Comparison of ENCODE assay signal across 1 cellular context in the genomic region with DNA sequence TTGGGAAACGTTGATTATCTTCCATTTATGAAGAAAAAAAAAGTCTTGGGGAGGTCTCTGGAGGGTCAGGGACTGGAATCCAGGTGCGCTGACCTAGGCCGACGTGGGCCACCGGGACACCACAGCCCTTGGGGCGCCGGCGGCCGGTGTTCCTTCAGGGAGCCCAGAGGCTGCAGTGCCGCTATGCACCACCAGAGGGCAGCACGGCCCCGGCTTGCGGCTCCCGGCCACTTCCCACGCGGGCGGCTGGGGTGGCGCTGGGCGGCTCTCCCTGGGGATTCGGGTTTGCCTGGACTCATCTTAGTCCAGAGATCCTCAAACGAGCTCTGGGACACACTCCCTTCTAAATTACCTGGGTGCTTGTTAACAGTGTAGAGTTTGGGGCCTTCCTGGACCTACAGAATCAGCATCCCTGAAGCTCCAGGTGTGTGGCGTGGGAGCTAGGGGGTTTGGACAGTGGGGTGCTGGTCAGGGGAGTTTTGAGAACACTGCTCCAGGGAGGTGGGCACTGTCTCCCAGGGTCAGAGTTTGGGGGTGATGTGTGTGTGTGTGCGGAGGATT.
TF ChIP-seq lines count a peak whose summit lies in the region.

No MANE protein-coding gene starts in this region.

TF ChIP-seq in HepG2, 621 proteins besides CTCF, POLR2A, EP300 and RAD21 (continued from another document):
- TF ChIP-seq, protein P1, sequence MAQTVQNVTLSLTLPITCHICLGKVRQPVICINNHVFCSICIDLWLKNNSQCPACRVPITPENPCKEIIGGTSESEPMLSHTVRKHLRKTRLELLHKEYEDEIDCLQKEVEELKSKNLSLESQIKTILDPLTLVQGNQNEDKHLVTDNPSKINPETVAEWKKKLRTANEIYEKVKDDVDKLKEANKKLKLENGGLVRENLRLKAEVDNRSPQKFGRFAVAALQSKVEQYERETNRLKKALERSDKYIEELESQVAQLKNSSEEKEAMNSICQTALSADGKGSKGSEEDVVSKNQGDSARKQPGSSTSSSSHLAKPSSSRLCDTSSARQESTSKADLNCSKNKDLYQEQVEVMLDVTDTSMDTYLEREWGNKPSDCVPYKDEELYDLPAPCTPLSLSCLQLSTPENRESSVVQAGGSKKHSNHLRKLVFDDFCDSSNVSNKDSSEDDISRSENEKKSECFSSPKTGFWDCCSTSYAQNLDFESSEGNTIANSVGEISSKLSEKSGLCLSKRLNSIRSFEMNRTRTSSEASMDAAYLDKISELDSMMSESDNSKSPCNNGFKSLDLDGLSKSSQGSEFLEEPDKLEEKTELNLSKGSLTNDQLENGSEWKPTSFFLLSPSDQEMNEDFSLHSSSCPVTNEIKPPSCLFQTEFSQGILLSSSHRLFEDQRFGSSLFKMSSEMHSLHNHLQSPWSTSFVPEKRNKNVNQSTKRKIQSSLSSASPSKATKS (CRISPR knock-in tag; IDR thresholded peaks at IDR 0.05) = no peak
- TF ChIP-seq HOXA9 (CRISPR knock-in tag; IDR thresholded peaks at IDR 0.05; ENCODE audit: borderline replicate concordance) = no peak
- no peak for TF ChIP-seq TARDBP (CRISPR knock-in tag; IDR thresholded peaks at IDR 0.05)
- TF ChIP-seq SMARCE1 (IDR thresholded peaks at IDR 0.05; ENCODE audit: borderline replicate concordance) = no peak
- TF ChIP-seq, protein P2, sequence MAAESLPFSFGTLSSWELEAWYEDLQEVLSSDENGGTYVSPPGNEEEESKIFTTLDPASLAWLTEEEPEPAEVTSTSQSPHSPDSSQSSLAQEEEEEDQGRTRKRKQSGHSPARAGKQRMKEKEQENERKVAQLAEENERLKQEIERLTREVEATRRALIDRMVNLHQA (CRISPR knock-in tag; IDR thresholded peaks at IDR 0.05) = no peak
- TF ChIP-seq PAX8 (CRISPR knock-in tag; IDR thresholded peaks at IDR 0.05; ENCODE audit: borderline replicate concordance) = no peak
- TF ChIP-seq, protein P3, sequence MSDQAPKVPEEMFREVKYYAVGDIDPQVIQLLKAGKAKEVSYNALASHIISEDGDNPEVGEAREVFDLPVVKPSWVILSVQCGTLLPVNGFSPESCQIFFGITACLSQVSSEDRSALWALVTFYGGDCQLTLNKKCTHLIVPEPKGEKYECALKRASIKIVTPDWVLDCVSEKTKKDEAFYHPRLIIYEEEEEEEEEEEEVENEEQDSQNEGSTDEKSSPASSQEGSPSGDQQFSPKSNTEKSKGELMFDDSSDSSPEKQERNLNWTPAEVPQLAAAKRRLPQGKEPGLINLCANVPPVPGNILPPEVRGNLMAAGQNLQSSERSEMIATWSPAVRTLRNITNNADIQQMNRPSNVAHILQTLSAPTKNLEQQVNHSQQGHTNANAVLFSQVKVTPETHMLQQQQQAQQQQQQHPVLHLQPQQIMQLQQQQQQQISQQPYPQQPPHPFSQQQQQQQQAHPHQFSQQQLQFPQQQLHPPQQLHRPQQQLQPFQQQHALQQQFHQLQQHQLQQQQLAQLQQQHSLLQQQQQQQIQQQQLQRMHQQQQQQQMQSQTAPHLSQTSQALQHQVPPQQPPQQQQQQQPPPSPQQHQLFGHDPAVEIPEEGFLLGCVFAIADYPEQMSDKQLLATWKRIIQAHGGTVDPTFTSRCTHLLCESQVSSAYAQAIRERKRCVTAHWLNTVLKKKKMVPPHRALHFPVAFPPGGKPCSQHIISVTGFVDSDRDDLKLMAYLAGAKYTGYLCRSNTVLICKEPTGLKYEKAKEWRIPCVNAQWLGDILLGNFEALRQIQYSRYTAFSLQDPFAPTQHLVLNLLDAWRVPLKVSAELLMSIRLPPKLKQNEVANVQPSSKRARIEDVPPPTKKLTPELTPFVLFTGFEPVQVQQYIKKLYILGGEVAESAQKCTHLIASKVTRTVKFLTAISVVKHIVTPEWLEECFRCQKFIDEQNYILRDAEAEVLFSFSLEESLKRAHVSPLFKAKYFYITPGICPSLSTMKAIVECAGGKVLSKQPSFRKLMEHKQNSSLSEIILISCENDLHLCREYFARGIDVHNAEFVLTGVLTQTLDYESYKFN (CRISPR knock-in tag; conservative IDR thresholded peaks at IDR 0.05) = no peak
- TF ChIP-seq NR1H2 (CRISPR knock-in tag; IDR thresholded peaks at IDR 0.05; ENCODE audit: borderline replicate concordance, low read depth) = no peak
- TF ChIP-seq YEATS4 (CRISPR knock-in tag; IDR thresholded peaks at IDR 0.05; ENCODE audit: borderline replicate concordance) = no peak
- TF ChIP-seq MXI1 (IDR thresholded peaks at IDR 0.05; ENCODE audit: borderline replicate concordance, low read depth, low read length) = no peak
- no peak for TF ChIP-seq RBFOX2 (IDR thresholded peaks at IDR 0.05; ENCODE audit: low read depth, low read length)
- TF ChIP-seq, protein P4, sequence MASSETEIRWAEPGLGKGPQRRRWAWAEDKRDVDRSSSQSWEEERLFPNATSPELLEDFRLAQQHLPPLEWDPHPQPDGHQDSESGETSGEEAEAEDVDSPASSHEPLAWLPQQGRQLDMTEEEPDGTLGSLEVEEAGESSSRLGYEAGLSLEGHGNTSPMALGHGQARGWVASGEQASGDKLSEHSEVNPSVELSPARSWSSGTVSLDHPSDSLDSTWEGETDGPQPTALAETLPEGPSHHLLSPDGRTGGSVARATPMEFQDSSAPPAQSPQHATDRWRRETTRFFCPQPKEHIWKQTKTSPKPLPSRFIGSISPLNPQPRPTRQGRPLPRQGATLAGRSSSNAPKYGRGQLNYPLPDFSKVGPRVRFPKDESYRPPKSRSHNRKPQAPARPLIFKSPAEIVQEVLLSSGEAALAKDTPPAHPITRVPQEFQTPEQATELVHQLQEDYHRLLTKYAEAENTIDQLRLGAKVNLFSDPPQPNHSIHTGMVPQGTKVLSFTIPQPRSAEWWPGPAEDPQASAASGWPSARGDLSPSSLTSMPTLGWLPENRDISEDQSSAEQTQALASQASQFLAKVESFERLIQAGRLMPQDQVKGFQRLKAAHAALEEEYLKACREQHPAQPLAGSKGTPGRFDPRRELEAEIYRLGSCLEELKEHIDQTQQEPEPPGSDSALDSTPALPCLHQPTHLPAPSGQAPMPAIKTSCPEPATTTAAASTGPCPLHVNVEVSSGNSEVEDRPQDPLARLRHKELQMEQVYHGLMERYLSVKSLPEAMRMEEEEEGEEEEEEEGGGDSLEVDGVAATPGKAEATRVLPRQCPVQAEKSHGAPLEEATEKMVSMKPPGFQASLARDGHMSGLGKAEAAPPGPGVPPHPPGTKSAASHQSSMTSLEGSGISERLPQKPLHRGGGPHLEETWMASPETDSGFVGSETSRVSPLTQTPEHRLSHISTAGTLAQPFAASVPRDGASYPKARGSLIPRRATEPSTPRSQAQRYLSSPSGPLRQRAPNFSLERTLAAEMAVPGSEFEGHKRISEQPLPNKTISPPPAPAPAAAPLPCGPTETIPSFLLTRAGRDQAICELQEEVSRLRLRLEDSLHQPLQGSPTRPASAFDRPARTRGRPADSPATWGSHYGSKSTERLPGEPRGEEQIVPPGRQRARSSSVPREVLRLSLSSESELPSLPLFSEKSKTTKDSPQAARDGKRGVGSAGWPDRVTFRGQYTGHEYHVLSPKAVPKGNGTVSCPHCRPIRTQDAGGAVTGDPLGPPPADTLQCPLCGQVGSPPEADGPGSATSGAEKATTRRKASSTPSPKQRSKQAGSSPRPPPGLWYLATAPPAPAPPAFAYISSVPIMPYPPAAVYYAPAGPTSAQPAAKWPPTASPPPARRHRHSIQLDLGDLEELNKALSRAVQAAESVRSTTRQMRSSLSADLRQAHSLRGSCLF (CRISPR knock-in tag; IDR thresholded peaks at IDR 0.05; ENCODE audit: borderline replicate concordance) = no peak
- no peak for TF ChIP-seq NFE2 (CRISPR knock-in tag; IDR thresholded peaks at IDR 0.05)
- no peak for TF ChIP-seq ZNF138 (CRISPR knock-in tag; IDR thresholded peaks at IDR 0.05; ENCODE audit: low read depth)
- no peak for TF ChIP-seq NCOR1 (IDR thresholded peaks at IDR 0.05; ENCODE audit: borderline replicate concordance, low read length)
- TF ChIP-seq, protein P5, sequence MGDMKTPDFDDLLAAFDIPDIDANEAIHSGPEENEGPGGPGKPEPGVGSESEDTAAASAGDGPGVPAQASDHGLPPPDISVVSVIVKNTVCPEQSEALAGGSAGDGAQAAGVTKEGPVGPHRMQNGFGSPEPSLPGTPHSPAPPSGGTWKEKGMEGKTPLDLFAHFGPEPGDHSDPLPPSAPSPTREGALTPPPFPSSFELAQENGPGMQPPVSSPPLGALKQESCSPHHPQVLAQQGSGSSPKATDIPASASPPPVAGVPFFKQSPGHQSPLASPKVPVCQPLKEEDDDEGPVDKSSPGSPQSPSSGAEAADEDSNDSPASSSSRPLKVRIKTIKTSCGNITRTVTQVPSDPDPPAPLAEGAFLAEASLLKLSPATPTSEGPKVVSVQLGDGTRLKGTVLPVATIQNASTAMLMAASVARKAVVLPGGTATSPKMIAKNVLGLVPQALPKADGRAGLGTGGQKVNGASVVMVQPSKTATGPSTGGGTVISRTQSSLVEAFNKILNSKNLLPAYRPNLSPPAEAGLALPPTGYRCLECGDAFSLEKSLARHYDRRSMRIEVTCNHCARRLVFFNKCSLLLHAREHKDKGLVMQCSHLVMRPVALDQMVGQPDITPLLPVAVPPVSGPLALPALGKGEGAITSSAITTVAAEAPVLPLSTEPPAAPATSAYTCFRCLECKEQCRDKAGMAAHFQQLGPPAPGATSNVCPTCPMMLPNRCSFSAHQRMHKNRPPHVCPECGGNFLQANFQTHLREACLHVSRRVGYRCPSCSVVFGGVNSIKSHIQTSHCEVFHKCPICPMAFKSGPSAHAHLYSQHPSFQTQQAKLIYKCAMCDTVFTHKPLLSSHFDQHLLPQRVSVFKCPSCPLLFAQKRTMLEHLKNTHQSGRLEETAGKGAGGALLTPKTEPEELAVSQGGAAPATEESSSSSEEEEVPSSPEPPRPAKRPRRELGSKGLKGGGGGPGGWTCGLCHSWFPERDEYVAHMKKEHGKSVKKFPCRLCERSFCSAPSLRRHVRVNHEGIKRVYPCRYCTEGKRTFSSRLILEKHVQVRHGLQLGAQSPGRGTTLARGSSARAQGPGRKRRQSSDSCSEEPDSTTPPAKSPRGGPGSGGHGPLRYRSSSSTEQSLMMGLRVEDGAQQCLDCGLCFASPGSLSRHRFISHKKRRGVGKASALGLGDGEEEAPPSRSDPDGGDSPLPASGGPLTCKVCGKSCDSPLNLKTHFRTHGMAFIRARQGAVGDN (CRISPR knock-in tag; IDR thresholded peaks at IDR 0.05) = peak; percentile 53; the same call in 1 of the 2 replicates
- TF ChIP-seq, protein P6, sequence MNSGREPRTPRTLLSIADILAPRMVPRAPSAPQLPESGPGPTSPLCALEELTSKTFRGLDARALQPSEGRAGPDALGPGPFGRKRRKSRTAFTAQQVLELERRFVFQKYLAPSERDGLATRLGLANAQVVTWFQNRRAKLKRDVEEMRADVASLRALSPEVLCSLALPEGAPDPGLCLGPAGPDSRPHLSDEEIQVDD (CRISPR knock-in tag; IDR thresholded peaks at IDR 0.05; ENCODE audit: borderline replicate concordance) = no peak
- TF ChIP-seq, protein P7, sequence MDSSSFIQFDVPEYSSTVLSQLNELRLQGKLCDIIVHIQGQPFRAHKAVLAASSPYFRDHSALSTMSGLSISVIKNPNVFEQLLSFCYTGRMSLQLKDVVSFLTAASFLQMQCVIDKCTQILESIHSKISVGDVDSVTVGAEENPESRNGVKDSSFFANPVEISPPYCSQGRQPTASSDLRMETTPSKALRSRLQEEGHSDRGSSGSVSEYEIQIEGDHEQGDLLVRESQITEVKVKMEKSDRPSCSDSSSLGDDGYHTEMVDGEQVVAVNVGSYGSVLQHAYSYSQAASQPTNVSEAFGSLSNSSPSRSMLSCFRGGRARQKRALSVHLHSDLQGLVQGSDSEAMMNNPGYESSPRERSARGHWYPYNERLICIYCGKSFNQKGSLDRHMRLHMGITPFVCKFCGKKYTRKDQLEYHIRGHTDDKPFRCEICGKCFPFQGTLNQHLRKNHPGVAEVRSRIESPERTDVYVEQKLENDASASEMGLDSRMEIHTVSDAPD (CRISPR knock-in tag; IDR thresholded peaks at IDR 0.05) = no peak
- TF ChIP-seq KLF9 (CRISPR knock-in tag; IDR thresholded peaks at IDR 0.05; ENCODE audit: low read depth) = no peak
- TF ChIP-seq, protein P8, sequence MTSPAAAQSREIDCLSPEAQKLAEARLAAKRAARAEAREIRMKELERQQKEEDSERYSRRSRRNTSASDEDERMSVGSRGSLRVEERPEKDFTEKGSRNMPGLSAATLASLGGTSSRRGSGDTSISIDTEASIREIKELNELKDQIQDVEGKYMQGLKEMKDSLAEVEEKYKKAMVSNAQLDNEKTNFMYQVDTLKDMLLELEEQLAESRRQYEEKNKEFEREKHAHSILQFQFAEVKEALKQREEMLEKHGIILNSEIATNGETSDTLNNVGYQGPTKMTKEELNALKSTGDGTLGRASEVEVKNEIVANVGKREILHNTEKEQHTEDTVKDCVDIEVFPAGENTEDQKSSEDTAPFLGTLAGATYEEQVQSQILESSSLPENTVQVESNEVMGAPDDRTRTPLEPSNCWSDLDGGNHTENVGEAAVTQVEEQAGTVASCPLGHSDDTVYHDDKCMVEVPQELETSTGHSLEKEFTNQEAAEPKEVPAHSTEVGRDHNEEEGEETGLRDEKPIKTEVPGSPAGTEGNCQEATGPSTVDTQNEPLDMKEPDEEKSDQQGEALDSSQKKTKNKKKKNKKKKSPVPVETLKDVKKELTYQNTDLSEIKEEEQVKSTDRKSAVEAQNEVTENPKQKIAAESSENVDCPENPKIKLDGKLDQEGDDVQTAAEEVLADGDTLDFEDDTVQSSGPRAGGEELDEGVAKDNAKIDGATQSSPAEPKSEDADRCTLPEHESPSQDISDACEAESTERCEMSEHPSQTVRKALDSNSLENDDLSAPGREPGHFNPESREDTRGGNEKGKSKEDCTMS (CRISPR knock-in tag; conservative IDR thresholded peaks at IDR 0.05) = no peak
- peak; percentile 77 for TF ChIP-seq TEAD3 (CRISPR knock-in tag; optimal IDR thresholded peaks at IDR 0.05; ENCODE audit: borderline replicate concordance)
- TF ChIP-seq ZNF83 (CRISPR knock-in tag; IDR thresholded peaks at IDR 0.05; ENCODE audit: borderline replicate concordance) = no peak
- TF ChIP-seq ZNF747 (CRISPR knock-in tag; IDR thresholded peaks at IDR 0.05; ENCODE audit: borderline replicate concordance) = no peak
- 0 out of 2 replicates have a peak, but pooled peaks have one; percentile 40 for TF ChIP-seq ZNF451 (CRISPR knock-in tag; IDR thresholded peaks at IDR 0.05)
- no peak for TF ChIP-seq ZNF264 (CRISPR knock-in tag; IDR thresholded peaks at IDR 0.05)
- peak; percentile 78; the same call in 1 of the 2 replicates for TF ChIP-seq NRL (CRISPR knock-in tag; IDR thresholded peaks at IDR 0.05; ENCODE audit: borderline replicate concordance)
